34 cellular contexts compared by ENCODE assay signal in genomic region chr3:130488769-130489450, GRCh38. TPM values are rescaled to one million over a fixed set of nuclear protein-coding genes. Genes with fewer than 3 reads are reported as not detected.
"Had no signal": no experiment of that assay in that cellular context is flagged by ENCODE, and none has a peak within 500 bp of the region (broad histone marks: within the 10 kb centered on the region; RNA-seq: fewer than 3 reads in every experiment).

No MANE protein-coding gene starts in this region.

- H3K36me3 ChIP-seq: adrenal gland, breast epithelium, SJCRH30, WERI-Rb-1 had no signal

- H3K4me3 ChIP-seq: adrenal gland, body of pancreas, breast epithelium, SJCRH30, SK-N-MC had no signal

- ATAC-seq: activated CD8-positive, alpha-beta T cell treated with anti-CD3 and anti-CD28 coated beads, Interleukin-2, amount 10 ng/mL, durations not matched to agents 7 days and 5 days; activated naive CD4-positive, alpha-beta T cell treated with anti-CD3 and anti-CD28 coated beads, Interleukin-2, amount 50 U/mL, for 72 hours; Panc1 had no signal

- H3K4me1 ChIP-seq: adrenal gland, breast epithelium, SJCRH30 had no signal

- H3K9me3 ChIP-seq: adrenal gland, body of pancreas, breast epithelium, SJCRH30 had no signal

- FAIRE-seq: astrocyte had no signal

- H3K27ac ChIP-seq: adrenal gland, body of pancreas, breast epithelium, SJCRH30, SK-N-MC, WERI-Rb-1 had no signal

- DNase-seq: activated CD4-positive, alpha-beta T cell treated with anti-CD3 and anti-CD28 coated beads for 1 hour; activated CD4-positive, alpha-beta T cell treated with anti-CD3 and anti-CD28 coated beads, Interleukin-2, amount 10 ng/mL, durations not matched to agents 7 days and 5 days; activated CD4-positive, alpha-beta T cell treated with anti-CD3 and anti-CD28 coated beads, Interleukin-2, amount 50 U/mL, for 48 hours; activated CD4-positive, CD25-positive, alpha-beta regulatory T cell; activated CD8-positive, alpha-beta T cell treated with anti-CD3 and anti-CD28 coated beads, Interleukin-2, amount 10 ng/mL, durations not matched to agents 7 days and 5 days; activated gamma-delta T cell treated with Interleukin-2 at 50 U/mL for 16 hours; activated naive CD4-positive, alpha-beta T cell treated with anti-CD3 and anti-CD28 coated beads for 36 hours; activated T-cell treated with anti-CD3 and anti-CD28 coated beads, Interleukin-2, amount 50 U/mL, for 24 hours; adrenal gland; Karpas-422; KBM-7; NCI-H1048; NCI-H1105 treated with DMSO at 0.1 percent for 48 hours; NCI-H1436 treated with DMSO at 0.1 percent for 48 hours; NCI-H1694 treated with DMSO at 0.1 percent for 48 hours; NCI-H2029; NCI-H345; NCI-H524 treated with DMSO at 0.1 percent for 48 hours; SHP77; SJCRH30; T1000; WERI-Rb-1 had no signal

- H3K27me3 ChIP-seq: adrenal gland, body of pancreas, breast epithelium, SJCRH30 had no signal

RNA-seq across cellular contexts. Expression of gene COL6A6, which starts 28.1 kb away (rescaled TPM):
- total RNA-seq: activated CD4-positive, alpha-beta T cell treated with anti-CD3 and anti-CD28 coated beads, Interleukin-2, amount 10 ng/mL, durations not matched to agents 7 days and 5 days; activated CD8-positive, alpha-beta T cell treated with anti-CD3 and anti-CD28 coated beads, Interleukin-2, amount 10 ng/mL, durations not matched to agents 7 days and 5 days; activated naive CD4-positive, alpha-beta T cell treated with anti-CD3 and anti-CD28 coated beads for 36 hours; activated naive CD4-positive, alpha-beta T cell treated with anti-CD3 and anti-CD28 coated beads, Interleukin-2, amount 50 U/mL, for 72 hours; activated T-helper 2 cell treated with anti-CD3 and anti-CD28 coated beads, Interferon-gamma antibody, Interleukin-2, Interleukin-4, amounts not matched to agents 10 μg/mL and 5 μg/mL and 100 μg/mL, durations not matched to agents 14 hours and 24 hours and 36 hours; body of pancreas; MCF 10A; NCI-H460; RPMI7951; T-helper 1 cell treated with Interleukin-12 subunit alpha and Interleukin-12 subunit beta and Interleukin-4 antibody, amounts not matched to agents 30 ng/mL and 1 ng/mL, for 36 hours; T-helper 2 cell treated with Interferon-gamma antibody and Interleukin-4, amounts not matched to agents 100 ng/mL and 5 ng/mL, for 36 hours had no signal
